16 cellular contexts compared by ENCODE assay signal in genomic region chr1:161397038-161397437, GRCh38. TPM values are rescaled to one million over a fixed set of nuclear protein-coding genes. Genes with fewer than 3 reads are reported as not detected.
"Had no signal": no experiment of that assay in that cellular context is flagged by ENCODE, and none has a peak within 500 bp of the region (broad histone marks: within the 10 kb centered on the region; RNA-seq: fewer than 3 reads in every experiment).

No MANE protein-coding gene starts in this region.

RNA-seq across cellular contexts. Expression of gene CFAP126, which starts 29.4 kb away (rescaled TPM):
- total RNA-seq: esophagus mucosa, gastrocnemius medialis, glomerular endothelial cell, left ventricle myocardium superior, mesenteric fat pad, myocyte, natural killer cell, osteoblast, prostate gland, right atrium auricular region, smooth muscle cell, suprapubic skin, transverse colon, upper lobe of right lung, uterus had no signal
- polyA plus RNA-seq: keratinocyte, smooth muscle cell had no signal
